ENCODE assay signal across 8 cellular contexts in the genomic region with DNA sequence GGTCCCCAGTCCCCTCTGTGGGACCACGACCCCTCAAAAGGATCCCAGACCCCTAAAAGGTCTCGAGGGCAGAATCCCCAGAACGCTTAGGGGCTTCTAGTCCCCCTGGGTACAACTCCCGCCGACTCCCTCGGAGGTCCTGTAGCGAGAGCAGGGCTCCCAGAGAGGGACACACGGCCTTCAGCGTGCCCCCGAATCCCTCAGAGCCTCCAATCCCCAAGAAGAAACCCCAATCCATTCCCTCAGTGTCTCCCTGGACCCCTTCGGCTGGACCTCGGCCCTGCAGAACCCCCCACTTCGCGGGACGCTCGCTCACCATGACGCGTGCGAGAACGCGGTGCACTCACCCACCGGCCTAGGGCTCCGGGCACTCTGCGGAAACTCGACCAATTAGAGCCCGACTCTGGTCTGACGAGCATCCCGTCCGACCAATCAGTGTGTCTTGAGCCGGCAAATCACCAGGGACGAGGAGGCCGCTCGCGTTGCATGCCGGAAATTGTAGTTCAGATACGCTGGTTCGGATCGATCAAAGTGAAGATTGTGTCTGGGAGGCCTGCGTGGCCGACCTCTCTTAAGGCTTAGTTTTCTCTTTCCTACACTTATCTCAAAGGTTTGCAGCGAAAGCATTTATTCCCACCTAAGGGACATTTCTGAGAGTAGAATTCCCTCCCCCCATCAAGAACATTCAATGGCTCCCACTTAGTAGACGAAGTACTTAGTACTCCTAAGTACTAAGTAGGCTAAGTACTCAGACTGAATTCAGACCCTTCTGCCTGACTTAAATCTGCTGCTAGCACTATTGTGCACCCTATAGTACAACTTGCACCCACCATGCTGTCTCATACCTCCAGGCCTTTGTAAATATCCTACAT. TPM values are rescaled to one million over a fixed set of nuclear protein-coding genes. Genes with fewer than 3 reads are reported as not detected.
DNase-seq lines count a peak whose midpoint lies in the region; ATAC-seq, FAIRE-seq and TF ChIP-seq lines count a peak whose summit lies in the region.

Gene TMEM161A, minus strand, starts transcription at position 369 of the 872 bp plus-strand sequence. Its CDS starts 50 bp downstream, at position 319.

- H3K36me3 ChIP-seq in BE2C = no peaks in the 10 kb centered on the region
- no peaks in the 10 kb centered on the region for H3K36me3 ChIP-seq in kidney epithelial cell (ENCODE audit: control insufficient read depth, insufficient read depth, low read length)

- peak within 1 kb of the TSS; percentile 87 for H3K27ac Mint-ChIP-seq in chondrocyte (ENCODE audit: unreplicated experiment)

- no peaks in the 10 kb centered on the region for H3K9me3 ChIP-seq in BE2C

- H3K4me3 Mint-ChIP-seq in chondrocyte (ENCODE audit: unreplicated experiment) = peak within 1 kb of the TSS; percentile 99

- H3K9me3 Mint-ChIP-seq in chondrocyte (ENCODE audit: low read depth) = no peaks in the 10 kb centered on the region

- ATAC-seq in HG03442 (IDR thresholded peaks at IDR 0.05; ENCODE audit: unreplicated experiment) = peak; percentile 95

- H3K27me3 ChIP-seq in BE2C (no peaks in the 10 kb centered on the region), kidney epithelial cell (ENCODE audit: control insufficient read depth, insufficient read depth, low read length) (peaks cover 10% of the 10 kb centered on the region)

- peak; percentile 98 for FAIRE-seq in GM19239 (lab: Jason Lieb, UNC)

- peak within 1 kb of the TSS; percentile 67 for H3K4me3 ChIP-seq in BE2C (ENCODE audit: low read depth, low read length)
- peak within 1 kb of the TSS; percentile 89 for H3K4me3 ChIP-seq in kidney epithelial cell (ENCODE audit: low read depth, low read length)

- DNase-seq in BE2C = peak; percentile 97
- DNase-seq in GM19239 (ENCODE audit: insufficient read length, low spot score) = peak; percentile 100
- DNase-seq in NCI-H524 (lab: John Stamatoyannopoulos, UW) = peak; percentile 96 to 99
- peak; percentile 95 for DNase-seq in activated CD4-positive, alpha-beta T cell treated with anti-CD3 and anti-CD28 coated beads for 24 hours (ENCODE audit: low read depth in 2 of 2)
- DNase-seq in chondrocyte (ENCODE audit: low spot score) = peak; percentile 98
- peak; percentile 92 for DNase-seq in kidney epithelial cell (ENCODE audit: low read depth)
- DNase-seq in stimulated activated CD4-positive, alpha-beta T cell treated with anti-CD3 and anti-CD28 coated beads, Interleukin-15, amount 100 ng/mL, for 48 hours (ENCODE audit: low read depth in 2 of 2) = peak; percentile 94 to 96

- H3K27me3 Mint-ChIP-seq in chondrocyte (ENCODE audit: low read depth) = no peaks in the 10 kb centered on the region

- no peaks in the 10 kb centered on the region for H3K36me3 Mint-ChIP-seq in chondrocyte (ENCODE audit: low read depth)

- H3K4me1 Mint-ChIP-seq in chondrocyte (ENCODE audit: low read depth) = peaks cover 18% of the 10 kb centered on the region

- 0 out of 2 replicates have a peak, but pooled peaks cover 3% of the 10 kb centered on the region for H3K4me1 ChIP-seq in BE2C

- TF ChIP-seq CTCF in BE2C (IDR thresholded peaks at IDR 0.05; ENCODE audit: low read depth, low read length) (no peak), chondrocyte (IDR thresholded peaks at IDR 0.05) (no peak), kidney epithelial cell (IDR thresholded peaks at IDR 0.05; ENCODE audit: insufficient read depth, low read length, poor library complexity, severe bottlenecking) (no peak)

RNA-seq across cellular contexts. Expression of gene TMEM161A, which starts in this region (rescaled TPM):
- 107 TPM for polyA plus RNA-seq in BE2C (2012; ENCODE audit: insufficient read depth, insufficient read length, low read depth)
- total RNA-seq in chondrocyte (21.9 to 27.1 TPM (median 26.0 TPM) in 3 replicates), kidney epithelial cell (24.5 and 42.6 TPM in 2 replicates)

Comparison
In these comparisons a context has a peak if more than half of its experiments do, and no peak if none do; other contexts are left out.
1. Peak in every context shown above with its lines: DNase-seq, ATAC-seq and H3K4me3 ChIP-seq.